Comparison of ENCODE assay signal across 24 cellular contexts in genomic region chr2:5472673-5473072, GRCh38.
DNase-seq lines count a peak whose midpoint lies in the region; ATAC-seq lines count a peak whose summit lies in the region.
"Had no signal": no experiment of that assay in that cellular context is flagged by ENCODE, and none has a peak within 500 bp of the region (broad histone marks: within the 10 kb centered on the region; RNA-seq: fewer than 3 reads in every experiment).

No MANE protein-coding gene starts in this region.

- ATAC-seq in HG03095 (IDR thresholded peaks at IDR 0.05; ENCODE audit: unreplicated experiment) = no peak
- no peak for ATAC-seq in GM21576 (IDR thresholded peaks at IDR 0.05; ENCODE audit: unreplicated experiment)
- no peak for ATAC-seq in GM18511 (IDR thresholded peaks at IDR 0.05; ENCODE audit: unreplicated experiment)
- ATAC-seq: GM23338, T-helper 17 cell had no signal

- DNase-seq in NCI-H1092 treated with DMSO at 0.1 percent for 48 hours (lab: John Stamatoyannopoulos, UW) = peak; percentile 54
- DNase-seq in NCI-H1092 (lab: John Stamatoyannopoulos, UW) = no peak
- peak; percentile 6 for DNase-seq in SHP77 treated with DMSO at 0.1 percent for 48 hours (lab: John Stamatoyannopoulos, UW)
- no peak for DNase-seq in SHP77 (lab: John Stamatoyannopoulos, UW)
- peak; percentile 10 for DNase-seq in astrocyte of the hippocampus (ENCODE audit: low read depth, low spot score)
- DNase-seq: 8988T; ACHN; BE2C; Calu3; CD8-positive, alpha-beta memory T cell; H9; KG1; MG63; NCI-H187; NCI-H2081 treated with DMSO at 0.1 percent for 48 hours; OCI-M1; Peyer's patch; SK-N-SH; SW 1271; T-helper 17 cell had no signal

Comparison
In these comparisons a context has a peak if more than half of its experiments do, and no peak if none do; other contexts are left out.
1. DNase-seq: peak in NCI-H1092 treated with DMSO at 0.1 percent for 48 hours (single experiment), SHP77 treated with DMSO at 0.1 percent for 48 hours (single experiment) and astrocyte of the hippocampus (single experiment); none in NCI-H1092 (single experiment) and SHP77 (0 of 2).